ENCODE assay signal across 11 cellular contexts in the genomic region with DNA sequence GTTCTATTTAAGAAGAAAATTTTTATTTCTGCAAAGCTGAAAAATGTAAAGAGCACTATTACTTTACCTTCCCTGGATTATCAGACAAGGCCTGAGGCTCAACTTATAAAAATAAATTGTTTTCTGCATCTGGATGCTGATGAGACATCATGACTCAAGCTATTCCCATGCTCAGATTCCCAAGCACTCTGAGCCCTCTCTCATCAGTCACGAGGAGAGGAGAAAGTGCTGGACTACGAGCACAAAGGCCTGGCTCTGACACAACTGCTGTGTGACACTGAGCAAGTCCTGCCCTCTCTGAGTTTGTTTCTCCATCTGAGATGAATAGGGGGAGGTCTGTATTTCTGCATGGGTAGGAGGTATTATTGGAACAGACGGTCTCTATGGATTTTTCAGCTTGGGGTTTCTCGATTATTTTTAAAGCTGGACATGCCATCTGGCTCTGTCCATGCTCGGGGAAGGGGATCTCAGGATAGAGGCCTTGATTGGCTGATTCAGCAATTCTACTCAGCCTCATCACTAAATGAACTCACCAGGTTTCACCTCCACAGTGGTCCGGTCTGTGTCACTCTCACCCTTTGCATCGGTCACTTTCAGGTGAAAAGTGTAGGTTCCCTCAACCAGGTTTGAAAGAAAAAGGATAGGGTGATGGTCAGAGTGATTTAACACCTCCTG.
A peak's percentile ranks its signal among the peaks of the same experiment; 100 is the strongest.
DNase-seq lines count a peak whose midpoint lies in the region; ATAC-seq and TF ChIP-seq lines count a peak whose summit lies in the region.
"Had no signal": no experiment of that assay in that cellular context is flagged by ENCODE, and none has a peak within 500 bp of the region (broad histone marks: within the 10 kb centered on the region; RNA-seq: fewer than 3 reads in every experiment).

No MANE protein-coding gene starts in this region.

- CTCF ChIA-PET in OCI-LY7 (lab: Charles Lee; ENCODE audit: unreplicated experiment), result no interaction called here

- peak overlapping the region; percentile 55 for H3K4me3 Mint-ChIP-seq in HFFc6
- H3K4me3 Mint-ChIP-seq: activated T-helper 1 cell treated with anti-CD3 and anti-CD28 coated beads, Interleukin-12 subunit alpha, Interleukin-12 subunit beta, Interleukin-2, Interleukin-4 antibody, amounts not matched to agents 30 ng/mL and 10 ng/mL and 1 ng/mL, durations not matched to agents 14 hours and 24 hours and 36 hours; neural crest cell had no signal

- no peak overlapping the region for H2AFZ ChIP-seq in OCI-LY7 (ENCODE audit: low read length)

- DNase-seq in HFFc6 (peak; percentile 96), amniotic epithelial cell (ENCODE audit: low read depth) (peak; percentile 99), fibroblast of the conjunctiva (ENCODE audit: low read depth) (peak; percentile 73), upper lobe of left lung (no peak), NCI-H524 treated with DMSO at 0.1 percent for 48 hours (lab: John Stamatoyannopoulos, UW) (no peak), NK-92 (lab: John Stamatoyannopoulos, UW; ENCODE audit: unreplicated experiment) (no peak), OCI-LY7 (ENCODE audit: low spot score) (no peak)
- DNase-seq: NCI-H1092 had no signal

- TF ChIP-seq CTCF in HFFc6 (IDR thresholded peaks at IDR 0.05), result no peak
- TF ChIP-seq CTCF in upper lobe of left lung (IDR thresholded peaks at IDR 0.05), result no peak
- TF ChIP-seq CTCF in OCI-LY7 (conservative IDR thresholded peaks at IDR 0.05; ENCODE audit: low read length), result no peak

- POLR2A ChIA-PET in OCI-LY7 (lab: Charles Lee), result interaction anchor here (1.4 kb wide), 1 partner anchor 115 kb away, joined by 6 read pairs; no protein-coding TSS in a partner anchor

- no peaks in the 10 kb centered on the region for H3K9me3 ChIP-seq in upper lobe of left lung
- H3K9me3 ChIP-seq in OCI-LY7 (ENCODE audit: low read length), result no peaks in the 10 kb centered on the region

- no peaks in the 10 kb centered on the region for H3K79me2 ChIP-seq in OCI-LY7 (ENCODE audit: insufficient read depth, low read depth, low read length)

- no peak overlapping the region for H3K4me2 ChIP-seq in OCI-LY7 (ENCODE audit: low read length)

- peaks cover 20% of the 10 kb centered on the region for H3K36me3 Mint-ChIP-seq in HFFc6 (ENCODE audit: low read depth)

- H3K4me3 ChIP-seq in upper lobe of left lung (no peak overlapping the region), OCI-LY7 (ENCODE audit: low read depth, low read length, poor library complexity, severe bottlenecking) (no peak overlapping the region)
- H3K4me3 ChIP-seq: coronary artery had no signal

- H3K27me3 ChIP-seq in upper lobe of left lung, result no peaks in the 10 kb centered on the region

- peaks cover 0 to 73% (median 41%) of the 10 kb centered on the region in 4 donors for H3K36me3 ChIP-seq in upper lobe of left lung
- H3K36me3 ChIP-seq in OCI-LY7 (ENCODE audit: insufficient read depth, low read length), result peaks cover 37% of the 10 kb centered on the region

- TF ChIP-seq POLR2A in upper lobe of left lung (IDR thresholded peaks at IDR 0.05), result no peak

- no peaks in the 10 kb centered on the region; the same call in none of the 2 replicates for H3K27me3 Mint-ChIP-seq in HFFc6 (ENCODE audit: insufficient read depth)

- 85 to 92% methylated on average over 7 of the region's 7 CpGs for WGBS in upper lobe of left lung, 2 donors

- no peak for TF ChIP-seq EP300 in upper lobe of left lung (IDR thresholded peaks at IDR 0.05)

- H3K27ac ChIP-seq in upper lobe of left lung, result peak overlapping the region; percentile 11 to 75 (median 32)
- no peak overlapping the region for H3K27ac ChIP-seq in OCI-LY7 (ENCODE audit: low read depth, low read length, poor library complexity, severe bottlenecking)

- peaks cover 57% of the 10 kb centered on the region for H3K4me1 Mint-ChIP-seq in HFFc6 (ENCODE audit: low read depth)

- H3K27ac Mint-ChIP-seq in HFFc6, result peak overlapping the region; percentile 96
- H3K27ac Mint-ChIP-seq: activated T-helper 1 cell treated with anti-CD3 and anti-CD28 coated beads, Interleukin-12 subunit alpha, Interleukin-12 subunit beta, Interleukin-2, Interleukin-4 antibody, amounts not matched to agents 30 ng/mL and 10 ng/mL and 1 ng/mL, durations not matched to agents 14 hours and 24 hours and 36 hours had no signal

- no peaks in the 10 kb centered on the region for H4K20me1 ChIP-seq in OCI-LY7 (ENCODE audit: insufficient read depth, low read length)

- H3K9me2 ChIP-seq in OCI-LY7 (ENCODE audit: insufficient read depth, low read length), result no peaks in the 10 kb centered on the region

- H3K4me1 ChIP-seq in upper lobe of left lung (peaks cover 51 to 67% (median 54%) of the 10 kb centered on the region in 4 donors), OCI-LY7 (ENCODE audit: insufficient read depth, low read length, poor library complexity, severe bottlenecking) (no peaks in the 10 kb centered on the region)

- intact Hi-C loops in OCI-LY7 (cut with micrococcal nuclease; ENCODE audit: unreplicated experiment), result loop anchor here (2.0 kb wide), 1 partner anchor 325 kb away; no protein-coding TSS in a partner anchor

- no TSS peak for BruUV-seq in OCI-LY7 (replicated peaks; lab: Mats Ljungman, UMichigan)

- H3K9me3 Mint-ChIP-seq in HFFc6, result no peaks in the 10 kb centered on the region
- H3K9me3 Mint-ChIP-seq: activated T-helper 1 cell treated with anti-CD3 and anti-CD28 coated beads, Interleukin-12 subunit alpha, Interleukin-12 subunit beta, Interleukin-2, Interleukin-4 antibody, amounts not matched to agents 30 ng/mL and 10 ng/mL and 1 ng/mL, durations not matched to agents 14 hours and 24 hours and 36 hours; neural crest cell had no signal

- ATAC-seq in upper lobe of left lung (ENCODE audit: low FRiP score in 2 of 2), result peak in 1 of 2 donors; percentile 40

Comparison
In these comparisons a context has a peak if more than half of its experiments do, and no peak if none do; other contexts are left out.
1. DNase-seq: peak in HFFc6 (single experiment), amniotic epithelial cell (single experiment) and fibroblast of the conjunctiva (single experiment); none in upper lobe of left lung (0 of 2), NCI-H524 treated with DMSO at 0.1 percent for 48 hours (single experiment), NK-92 (single experiment) and OCI-LY7 (single experiment).